In the genomic region with DNA sequence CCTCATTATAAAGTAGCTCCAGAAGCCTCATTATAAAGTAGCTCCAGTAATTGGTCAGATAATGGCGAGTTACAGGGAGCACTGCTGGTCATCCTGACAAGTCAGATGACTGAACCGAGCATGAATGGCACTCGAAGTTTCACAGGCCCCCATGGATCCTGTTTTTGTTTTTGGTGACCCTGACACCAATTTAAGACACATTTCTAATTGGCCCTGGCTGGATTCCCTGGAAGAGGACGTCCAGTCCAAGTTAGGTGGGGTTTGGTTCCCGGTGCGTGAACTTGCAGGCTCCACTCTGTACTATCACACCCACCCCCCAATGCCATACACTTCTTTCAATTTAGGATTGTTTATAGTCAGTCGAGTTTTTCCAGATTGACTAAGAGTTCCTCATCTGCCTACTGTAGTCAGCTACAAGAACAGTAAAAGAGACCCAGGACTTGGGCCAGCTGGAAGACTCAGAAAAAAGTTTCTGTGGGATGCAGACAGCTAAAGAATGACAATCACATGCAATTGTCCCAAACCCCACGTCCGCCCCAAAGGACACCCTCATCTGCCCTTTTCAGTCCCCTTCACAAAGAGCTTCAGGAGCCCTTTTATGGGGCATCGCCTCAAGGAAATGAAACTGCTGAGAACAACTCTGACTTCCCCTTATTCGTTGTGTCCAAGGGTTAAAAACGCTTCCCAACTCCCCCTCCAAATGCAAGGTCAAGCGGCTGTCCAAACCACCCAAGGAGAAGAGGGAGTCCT, we compare ENCODE assay signal across 8 cellular contexts.
DNase-seq lines count a peak whose midpoint lies in the region; ATAC-seq lines count a peak whose summit lies in the region.

No MANE protein-coding gene starts in this region.

- ATAC-seq in HG03432 (IDR thresholded peaks at IDR 0.05; ENCODE audit: unreplicated experiment), result no peak
- no peak for ATAC-seq in GM19397 (IDR thresholded peaks at IDR 0.05; ENCODE audit: unreplicated experiment)

- peaks cover 0 to 11% of the 10 kb centered on the region in 2 donors for H3K36me3 ChIP-seq in stomach smooth muscle (ENCODE audit: control insufficient read depth in 2 of 2, insufficient read depth in 2 of 2, low read length in 2 of 2)

- H3K36me3 Mint-ChIP-seq in activated naive CD8-positive, alpha-beta T cell, result peaks cover 12% of the 10 kb centered on the region

- H3K9ac ChIP-seq in stomach smooth muscle (ENCODE audit: low read length in 2 of 2), result peak overlapping the region; percentile 70 to 75

- peaks cover 47% of the 10 kb centered on the region for H3K4me1 ChIP-seq in stomach smooth muscle (ENCODE audit: control insufficient read depth, insufficient read depth, low read length)

- H3K9me3 ChIP-seq in stomach smooth muscle (ENCODE audit: control insufficient read depth in 2 of 2, low read length in 2 of 2), result no peaks in the 10 kb centered on the region

- DNase-seq in NOMO-1 (lab: John Stamatoyannopoulos, UW; ENCODE audit: unreplicated experiment in 2 of 2), result peak; percentile 31 to 66
- DNase-seq in NOMO-1 treated with dmso at 0.1 percent for 144 hours (lab: John Stamatoyannopoulos, UW; ENCODE audit: unreplicated experiment), result no peak
- peak; percentile 8 for DNase-seq in iPS-NIHi7 (ENCODE audit: extremely low spot score)
- DNase-seq in DMS79 treated with DMSO at 0.1 percent for 48 hours (lab: John Stamatoyannopoulos, UW), result no peak

- H3K9me3 Mint-ChIP-seq in activated naive CD8-positive, alpha-beta T cell (ENCODE audit: low read depth), result no peaks in the 10 kb centered on the region

- no peaks in the 10 kb centered on the region for H3K27me3 ChIP-seq in stomach smooth muscle (ENCODE audit: control insufficient read depth in 1 of 2, insufficient read depth in 2 of 2, low read length in 2 of 2)

- peak overlapping the region; percentile 93 for H3K27ac Mint-ChIP-seq in activated naive CD8-positive, alpha-beta T cell

- H3K4me1 Mint-ChIP-seq in activated naive CD8-positive, alpha-beta T cell (ENCODE audit: low read depth), result peaks cover 69% of the 10 kb centered on the region

- H3K27ac ChIP-seq in stomach smooth muscle (ENCODE audit: low read length), result peak overlapping the region; percentile 86

- H3K4me3 ChIP-seq in stomach smooth muscle (ENCODE audit: low read length in 2 of 2), result peak overlapping the region; percentile 84 to 88

- H3K4me3 Mint-ChIP-seq in activated naive CD8-positive, alpha-beta T cell, result peak overlapping the region; percentile 99

- H3K27me3 Mint-ChIP-seq in activated naive CD8-positive, alpha-beta T cell, result no peaks in the 10 kb centered on the region

Comparison
In these comparisons a context has a peak if more than half of its experiments do, and no peak if none do; other contexts are left out.
1. DNase-seq: peak in NOMO-1 (2 of 2) and iPS-NIHi7 (single experiment); none in NOMO-1 treated with dmso at 0.1 percent for 144 hours (single experiment) and DMS79 treated with DMSO at 0.1 percent for 48 hours (single experiment).